In the genomic region with DNA sequence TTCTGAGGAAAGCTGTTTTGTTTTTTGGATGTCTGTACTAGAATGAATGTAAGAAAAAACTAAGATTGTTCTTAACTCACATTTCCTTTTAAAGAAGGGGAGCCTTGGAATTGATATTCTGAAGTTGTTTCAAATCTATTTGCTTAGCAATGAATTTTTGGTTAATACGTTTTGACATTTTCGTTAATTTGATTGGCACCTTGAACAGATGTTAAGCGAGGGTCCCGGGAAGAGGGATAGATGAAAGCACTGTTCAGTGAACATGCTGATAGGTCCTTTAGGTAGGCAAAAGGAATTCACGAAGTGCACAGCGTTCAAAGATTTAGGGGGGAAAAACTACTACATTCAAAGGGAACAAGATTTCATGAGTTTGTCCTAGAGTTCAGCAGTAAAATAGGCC, we compare ENCODE assay signal across 12 cellular contexts. TPM values are rescaled to one million over a fixed set of nuclear protein-coding genes. Genes with fewer than 3 reads are reported as not detected.
A peak's percentile ranks its signal among the peaks of the same experiment; 100 is the strongest.
DNase-seq lines count a peak whose midpoint lies in the region; ATAC-seq, FAIRE-seq and TF ChIP-seq lines count a peak whose summit lies in the region.
"Had no signal": no experiment of that assay in that cellular context is flagged by ENCODE, and none has a peak within 500 bp of the region (broad histone marks: within the 10 kb centered on the region; RNA-seq: fewer than 3 reads in every experiment).

No MANE protein-coding gene starts in this region.

- H3K79me2 ChIP-seq in ACC112 (ENCODE audit: control insufficient read depth, insufficient read depth, low read length, unreplicated experiment), result peaks cover 91% of the 10 kb centered on the region
- peaks cover 89% of the 10 kb centered on the region for H3K79me2 ChIP-seq in GM12878 (ENCODE audit: control insufficient read depth, insufficient read depth, low read length)

- H3K4me3 ChIP-seq in ACC112 (ENCODE audit: low read depth, low read length) (peak overlapping the region; percentile 96), GM12878 (peak overlapping the region; percentile 98), mesodermal cell (ENCODE audit: extremely low read depth, insufficient read depth, low read length, poor library complexity, severe bottlenecking) (peak overlapping the region; percentile 91), H7 (ENCODE audit: insufficient read depth, low read depth, low read length) (no peak overlapping the region; the same call in 1 of the 2 replicates), adrenal gland (peak overlapping the region in 1 of 4 donors; percentile 90)

- no peaks in the 10 kb centered on the region for H3K27me3 ChIP-seq in ACC112 (ENCODE audit: insufficient read depth, low read length)
- H3K27me3 ChIP-seq in GM12878 (replicated peaks in 1 of 2; ENCODE audit: control insufficient read depth in 2 of 2, insufficient read depth in 2 of 2, low read length in 1 of 2), result no peaks in the 10 kb centered on the region
- no peaks in the 10 kb centered on the region for H3K27me3 ChIP-seq in H7 (ENCODE audit: control insufficient read depth, insufficient read depth, low read length)
- no peaks in the 10 kb centered on the region for H3K27me3 ChIP-seq in adrenal gland

- ATAC-seq in GM12878, result no peak

- H3K4me1 ChIP-seq in ACC112 (ENCODE audit: control insufficient read depth, insufficient read depth, low read length, unreplicated experiment) (peaks cover 33% of the 10 kb centered on the region), GM12878 (ENCODE audit: control insufficient read depth, insufficient read depth, low read length) (peaks cover 4% of the 10 kb centered on the region), mesodermal cell (ENCODE audit: control insufficient read depth, insufficient read depth, low read length, poor library complexity, severe bottlenecking) (peaks cover 10% of the 10 kb centered on the region), adrenal gland (replicated peaks in 1 of 2) (peaks cover 30 to 61% of the 10 kb centered on the region in 2 donors)

- no peak for TF ChIP-seq RAD21 in GM12878 (IDR thresholded peaks at IDR 0.05; ENCODE audit: insufficient read depth, low read depth, low read length)

- no TSS peak for BruUV-seq in GM12878 (replicated peaks; lab: Mats Ljungman, UMichigan)

- intact Hi-C loops in GM12878 (cut with micrococcal nuclease; ENCODE audit: unreplicated experiment), result loop anchor here (2.0 kb wide), 1 partner anchor 43 kb away; no protein-coding TSS in a partner anchor
- intact Hi-C loops in adrenal gland (cut with DNase I), result no loop called here

- no peaks in the 10 kb centered on the region for H4K20me1 ChIP-seq in GM12878 (ENCODE audit: control insufficient read depth, insufficient read depth)

- H3K9me3 ChIP-seq in GM12878 (replicated peaks; ENCODE audit: control insufficient read depth, insufficient read depth, low read length), result peaks cover 6% of the 10 kb centered on the region; the same call in 2 of the 3 replicates
- H3K9me3 ChIP-seq in mesodermal cell (ENCODE audit: control insufficient read depth, low read length), result no peaks in the 10 kb centered on the region
- no peaks in the 10 kb centered on the region for H3K9me3 ChIP-seq in adrenal gland (replicated peaks in 1 of 3)

- FAIRE-seq in GM12878 (lab: Jason Lieb, UNC), result no peak
- FAIRE-seq: TTC549 had no signal

- TF ChIP-seq POLR2A in GM12878 (IDR thresholded peaks at IDR 0.05; ENCODE audit: low read depth, low read length) (no peak), adrenal gland (IDR thresholded peaks at IDR 0.05) (no peak)

- H3K4me2 ChIP-seq in GM12878 (ENCODE audit: control insufficient read depth, insufficient read depth), result peak overlapping the region; percentile 96

- no peak for TF ChIP-seq CTCF in GM12878 (IDR thresholded peaks at IDR 0.05 in 2 of 3, conservative IDR thresholded peaks at IDR 0.05 in 1 of 3; ENCODE audit: control insufficient read depth in 2 of 3, extremely low read depth in 1 of 3, insufficient read depth in 1 of 3, low read depth in 3 of 3, low read length in 3 of 3)
- no peak for TF ChIP-seq CTCF in adrenal gland (IDR thresholded peaks at IDR 0.05)

- DNase-seq in HEK293T (ENCODE audit: extremely low spot score), result no peak
- DNase-seq in GM12878 (ENCODE audit: low read depth, low spot score), result no peak
- DNase-seq in H7, result no peak
- DNase-seq in adrenal gland, result no peak
- DNase-seq in cerebellar nuclear complex (lab: John Stamatoyannopoulos, UW), result no peak
- no peak for DNase-seq in NCI-H1092 (lab: John Stamatoyannopoulos, UW)
- DNase-seq: HCEC 1CT; MV-4-11; stimulated activated CD4-positive, alpha-beta T cell treated with anti-CD3 and anti-CD28 coated beads, Interleukin-2, amount 100 ng/mL, for 24 hours had no signal

- CTCF ChIA-PET in HEK293T (lab: Yijun Ruan, JAX), result interaction anchor here (0.6 kb wide), 1 partner anchor 80 kb away, joined by 3 read pairs; no protein-coding TSS in a partner anchor
- CTCF ChIA-PET in GM12878 (lab: Yijun Ruan, JAX), result interaction anchor here (1.2 to 2.7 kb wide), 2 partner anchors 53 to 60 kb away, joined by 3 to 12 read pairs; no protein-coding TSS in a partner anchor

- no peak for TF ChIP-seq EP300 in GM12878 (IDR thresholded peaks at IDR 0.05; ENCODE audit: borderline replicate concordance in 1 of 2, control insufficient read depth in 1 of 2, low read depth in 2 of 2, low read length in 2 of 2)

- RAD21 ChIA-PET in GM12878 (lab: Charles Lee; ENCODE audit: unreplicated experiment), result interaction anchor here (1.3 to 11.7 kb wide), 3 partner anchors 42 to 59 kb away, joined by 3 to 143 read pairs (median 7); no protein-coding TSS in a partner anchor

- H3K36me3 ChIP-seq in ACC112 (ENCODE audit: insufficient read depth, low read length) (peaks cover 32% of the 10 kb centered on the region), GM12878 (ENCODE audit: control insufficient read depth in 2 of 2, insufficient read depth in 2 of 2, low read length in 1 of 2) (peaks cover 0 to 6% of the 10 kb centered on the region in 2 experiments; a peak in 1 of 4 replicates), mesodermal cell (ENCODE audit: control insufficient read depth, insufficient read depth, low read length) (peaks cover 29% of the 10 kb centered on the region), H7 (replicated peaks; ENCODE audit: control insufficient read depth, insufficient read depth, low read length) (peaks cover 6% of the 10 kb centered on the region), adrenal gland (replicated peaks in 1 of 2) (peaks cover 0 to 10% of the 10 kb centered on the region in 2 donors)

- POLR2A ChIA-PET in HEK293T (lab: Yijun Ruan, JAX), result interaction anchor here (0.6 kb wide), 1 partner anchor 498 kb away, joined by 3 read pairs; no protein-coding TSS in a partner anchor
- POLR2A ChIA-PET in GM12878 (lab: Charles Lee), result interaction anchor here (0.5 to 0.7 kb wide), 3 partner anchors 13 to 49 kb away, joined by 3 to 5 read pairs (median 3); no protein-coding TSS in a partner anchor

- H3K27ac ChIP-seq in ACC112 (ENCODE audit: low read depth, low read length) (no peak overlapping the region), GM12878 (ENCODE audit: control insufficient read depth, insufficient read depth) (no peak overlapping the region), mesodermal cell (ENCODE audit: low read depth, low read length, severe bottlenecking) (no peak overlapping the region), adrenal gland (no peak overlapping the region)

- in situ Hi-C loops in GM12878 (cut with MboI), result no loop called here

- no peak overlapping the region for H2AFZ ChIP-seq in ACC112 (ENCODE audit: low read length, unreplicated experiment)
- no peak overlapping the region for H2AFZ ChIP-seq in GM12878 (ENCODE audit: control insufficient read depth, low read depth, low read length)

- WGBS in GM12878 (ENCODE audit: insufficient coverage, insufficient replicate concordance, low lambda C conversion rate, missing lambda C conversion rate), result 98% methylated on average over 6 of the region's 6 CpGs
- WGBS in mesodermal cell (ENCODE audit: insufficient coverage in 2 of 2), 2 experiments, result 87 to 90% methylated on average over 6 of the region's 6 CpGs
- WGBS in adrenal gland, 4 donors, result 74 to 79% (median 77%) methylated on average over 6 of the region's 6 CpGs

- no peak overlapping the region for H3K9ac ChIP-seq in GM12878 (ENCODE audit: control insufficient read depth, insufficient read depth, low read length)

- SMC1A ChIA-PET in GM12878 (lab: Charles Lee; ENCODE audit: uncharacterized antibody, unreplicated experiment), result interaction anchor here (0.6 to 3.4 kb wide), 6 partner anchors 9 to 275 kb away, joined by 3 to 15 read pairs (median 5); no protein-coding TSS in a partner anchor

RNA-seq across cellular contexts. Expression of a gene that starts 1.7 kb away (rescaled TPM):
- 143 and 144 TPM in 2 replicates for total RNA-seq in GM12878 (2013; cell fraction: nucleolus; rRNA removed)
- 66.3 and 76.5 TPM in 2 replicates for total RNA-seq in GM12878 (2014; rRNA removed)
- 65.4 and 69.1 TPM in 2 replicates for total RNA-seq in GM12878 (2014; rRNA removed; fragmentation: Illumina TruSeq; extraction: Trizol)
- total RNA-seq in GM12878 (2021), result 55.8 and 58.7 TPM in 2 replicates
- 33.5 TPM for polyA plus RNA-seq in GM12878 (2011; ENCODE audit: low read depth)
- polyA plus RNA-seq in GM12878 (2011; rRNA removed), result 109 and 121 TPM in 2 replicates
- 76.2 and 79.0 TPM in 2 replicates for polyA plus RNA-seq in GM12878 (2011; cell fraction: cytosol; rRNA removed)
- 58.8 and 86.5 TPM in 2 replicates for polyA plus RNA-seq in GM12878 (2011; cell fraction: nucleus; rRNA removed)
- 33.8 and 41.8 TPM in 2 replicates for polyA plus RNA-seq in GM12878 (2012)
- 50.2 and 58.3 TPM in 2 replicates for polyA plus RNA-seq in GM12878 (2014; fragmentation: Illumina TruSeq; extraction: Trizol)
- 10 to 100 TPM; 19.9 to 29.5 TPM for polyA plus RNA-seq in GM12878 (2014; fragmentation: Nextera tagmentation; extraction: Ambion mirVana)
- polyA plus RNA-seq in GM12878 (2014; rRNA removed), result 35.1 and 40.9 TPM in 2 replicates
- 10 to 100 TPM; 40.8 to 43.7 TPM for polyA plus RNA-seq in GM12878 (2016; fragmentation: Nextera tagmentation; extraction: Ambion mirVana)
- 237 and 247 TPM in 2 replicates for polyA minus RNA-seq in GM12878 (2011; rRNA and poly(A)+ RNA removed)
- polyA minus RNA-seq in GM12878 (2011; cell fraction: cytosol; rRNA and poly(A)+ RNA removed), result 43.0 and 56.1 TPM in 2 replicates
- 41.6 and 49.9 TPM in 2 replicates for polyA minus RNA-seq in GM12878 (2011; cell fraction: nucleus; rRNA and poly(A)+ RNA removed)
- polyA plus RNA-seq in mesodermal cell (2013, experiment 1 of 2), result 37.7 TPM
- 38.7 TPM for polyA plus RNA-seq in mesodermal cell (2013, experiment 2 of 2)
- total RNA-seq in H7 (2014; rRNA removed; shearing (Covaris generic)), result 53.1 and 55.5 TPM in 2 replicates
- 10 to 100 TPM; 67.2 to 93.9 (median 73.7) TPM for total RNA-seq in adrenal gland
- polyA plus RNA-seq in adrenal gland, result 10 to 100 TPM; 17.7 to 58.5 (median 23.8) TPM

RNA-seq across cellular contexts. Expression of a gene that starts 2.1 kb away (rescaled TPM):
- 77.0 and 96.5 TPM in 2 replicates for total RNA-seq in GM12878 (2013; cell fraction: nucleolus; rRNA removed)
- 236 and 275 TPM in 2 replicates for total RNA-seq in GM12878 (2014; rRNA removed)
- total RNA-seq in GM12878 (2014; rRNA removed; fragmentation: Illumina TruSeq; extraction: Trizol), result 440 and 441 TPM in 2 replicates
- 375 and 388 TPM in 2 replicates for total RNA-seq in GM12878 (2021)
- 97.7 TPM for polyA plus RNA-seq in GM12878 (2011; ENCODE audit: low read depth)
- polyA plus RNA-seq in GM12878 (2011; rRNA removed), result 491 and 785 TPM in 2 replicates
- 225 and 239 TPM in 2 replicates for polyA plus RNA-seq in GM12878 (2011; cell fraction: cytosol; rRNA removed)
- polyA plus RNA-seq in GM12878 (2011; cell fraction: nucleus; rRNA removed), result 76.8 and 103 TPM in 2 replicates
- polyA plus RNA-seq in GM12878 (2012), result 230 and 359 TPM in 2 replicates
- 390 and 413 TPM in 2 replicates for polyA plus RNA-seq in GM12878 (2014; fragmentation: Illumina TruSeq; extraction: Trizol)
- 100 to 1,000 TPM; 538 to 852 TPM for polyA plus RNA-seq in GM12878 (2014; fragmentation: Nextera tagmentation; extraction: Ambion mirVana)
- polyA plus RNA-seq in GM12878 (2014; rRNA removed), result 269 and 302 TPM in 2 replicates
- polyA plus RNA-seq in GM12878 (2016; fragmentation: Nextera tagmentation; extraction: Ambion mirVana), result 100 to 1,000 TPM; 255 to 334 TPM
- 120 and 155 TPM in 2 replicates for polyA minus RNA-seq in GM12878 (2011; rRNA and poly(A)+ RNA removed)
- 134 and 182 TPM in 2 replicates for polyA minus RNA-seq in GM12878 (2011; cell fraction: cytosol; rRNA and poly(A)+ RNA removed)
- polyA minus RNA-seq in GM12878 (2011; cell fraction: nucleus; rRNA and poly(A)+ RNA removed), result 48.6 and 71.8 TPM in 2 replicates
- polyA plus RNA-seq in mesodermal cell (2013, experiment 1 of 2), result 227 TPM
- 244 TPM for polyA plus RNA-seq in mesodermal cell (2013, experiment 2 of 2)
- 207 and 394 TPM in 2 replicates for total RNA-seq in H7 (2014; rRNA removed; shearing (Covaris generic))
- total RNA-seq in adrenal gland, result 100 to 1,000 TPM in 4 of 8 donors, 10 to 100 TPM in 4; 39.6 to 217 (median 110) TPM
- polyA plus RNA-seq in adrenal gland, result 100 to 1,000 TPM; 133 to 208 (median 161) TPM
